ENCODE assay signal across 1 cellular context in genomic region chr16:15049581-15050180, GRCh38.
TF ChIP-seq lines count a peak whose summit lies in the region.

No MANE protein-coding gene starts in this region.

TF ChIP-seq in HepG2, 621 proteins besides CTCF, POLR2A, EP300 and RAD21:
- TF ChIP-seq, protein P1, sequence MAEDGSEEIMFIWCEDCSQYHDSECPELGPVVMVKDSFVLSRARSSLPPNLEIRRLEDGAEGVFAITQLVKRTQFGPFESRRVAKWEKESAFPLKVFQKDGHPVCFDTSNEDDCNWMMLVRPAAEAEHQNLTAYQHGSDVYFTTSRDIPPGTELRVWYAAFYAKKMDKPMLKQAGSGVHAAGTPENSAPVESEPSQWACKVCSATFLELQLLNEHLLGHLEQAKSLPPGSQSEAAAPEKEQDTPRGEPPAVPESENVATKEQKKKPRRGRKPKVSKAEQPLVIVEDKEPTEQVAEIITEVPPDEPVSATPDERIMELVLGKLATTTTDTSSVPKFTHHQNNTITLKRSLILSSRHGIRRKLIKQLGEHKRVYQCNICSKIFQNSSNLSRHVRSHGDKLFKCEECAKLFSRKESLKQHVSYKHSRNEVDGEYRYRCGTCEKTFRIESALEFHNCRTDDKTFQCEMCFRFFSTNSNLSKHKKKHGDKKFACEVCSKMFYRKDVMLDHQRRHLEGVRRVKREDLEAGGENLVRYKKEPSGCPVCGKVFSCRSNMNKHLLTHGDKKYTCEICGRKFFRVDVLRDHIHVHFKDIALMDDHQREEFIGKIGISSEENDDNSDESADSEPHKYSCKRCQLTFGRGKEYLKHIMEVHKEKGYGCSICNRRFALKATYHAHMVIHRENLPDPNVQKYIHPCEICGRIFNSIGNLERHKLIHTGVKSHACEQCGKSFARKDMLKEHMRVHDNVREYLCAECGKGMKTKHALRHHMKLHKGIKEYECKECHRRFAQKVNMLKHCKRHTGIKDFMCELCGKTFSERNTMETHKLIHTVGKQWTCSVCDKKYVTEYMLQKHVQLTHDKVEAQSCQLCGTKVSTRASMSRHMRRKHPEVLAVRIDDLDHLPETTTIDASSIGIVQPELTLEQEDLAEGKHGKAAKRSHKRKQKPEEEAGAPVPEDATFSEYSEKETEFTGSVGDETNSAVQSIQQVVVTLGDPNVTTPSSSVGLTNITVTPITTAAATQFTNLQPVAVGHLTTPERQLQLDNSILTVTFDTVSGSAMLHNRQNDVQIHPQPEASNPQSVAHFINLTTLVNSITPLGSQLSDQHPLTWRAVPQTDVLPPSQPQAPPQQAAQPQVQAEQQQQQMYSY (CRISPR knock-in tag; IDR thresholded peaks at IDR 0.05): no peak
- TF ChIP-seq TERF1 (CRISPR knock-in tag; IDR thresholded peaks at IDR 0.05): no peak
- TF ChIP-seq KLF13 (CRISPR knock-in tag; IDR thresholded peaks at IDR 0.05): no peak
- TF ChIP-seq ZNF570 (CRISPR knock-in tag; IDR thresholded peaks at IDR 0.05; ENCODE audit: borderline replicate concordance): no peak
- TF ChIP-seq, protein P2, sequence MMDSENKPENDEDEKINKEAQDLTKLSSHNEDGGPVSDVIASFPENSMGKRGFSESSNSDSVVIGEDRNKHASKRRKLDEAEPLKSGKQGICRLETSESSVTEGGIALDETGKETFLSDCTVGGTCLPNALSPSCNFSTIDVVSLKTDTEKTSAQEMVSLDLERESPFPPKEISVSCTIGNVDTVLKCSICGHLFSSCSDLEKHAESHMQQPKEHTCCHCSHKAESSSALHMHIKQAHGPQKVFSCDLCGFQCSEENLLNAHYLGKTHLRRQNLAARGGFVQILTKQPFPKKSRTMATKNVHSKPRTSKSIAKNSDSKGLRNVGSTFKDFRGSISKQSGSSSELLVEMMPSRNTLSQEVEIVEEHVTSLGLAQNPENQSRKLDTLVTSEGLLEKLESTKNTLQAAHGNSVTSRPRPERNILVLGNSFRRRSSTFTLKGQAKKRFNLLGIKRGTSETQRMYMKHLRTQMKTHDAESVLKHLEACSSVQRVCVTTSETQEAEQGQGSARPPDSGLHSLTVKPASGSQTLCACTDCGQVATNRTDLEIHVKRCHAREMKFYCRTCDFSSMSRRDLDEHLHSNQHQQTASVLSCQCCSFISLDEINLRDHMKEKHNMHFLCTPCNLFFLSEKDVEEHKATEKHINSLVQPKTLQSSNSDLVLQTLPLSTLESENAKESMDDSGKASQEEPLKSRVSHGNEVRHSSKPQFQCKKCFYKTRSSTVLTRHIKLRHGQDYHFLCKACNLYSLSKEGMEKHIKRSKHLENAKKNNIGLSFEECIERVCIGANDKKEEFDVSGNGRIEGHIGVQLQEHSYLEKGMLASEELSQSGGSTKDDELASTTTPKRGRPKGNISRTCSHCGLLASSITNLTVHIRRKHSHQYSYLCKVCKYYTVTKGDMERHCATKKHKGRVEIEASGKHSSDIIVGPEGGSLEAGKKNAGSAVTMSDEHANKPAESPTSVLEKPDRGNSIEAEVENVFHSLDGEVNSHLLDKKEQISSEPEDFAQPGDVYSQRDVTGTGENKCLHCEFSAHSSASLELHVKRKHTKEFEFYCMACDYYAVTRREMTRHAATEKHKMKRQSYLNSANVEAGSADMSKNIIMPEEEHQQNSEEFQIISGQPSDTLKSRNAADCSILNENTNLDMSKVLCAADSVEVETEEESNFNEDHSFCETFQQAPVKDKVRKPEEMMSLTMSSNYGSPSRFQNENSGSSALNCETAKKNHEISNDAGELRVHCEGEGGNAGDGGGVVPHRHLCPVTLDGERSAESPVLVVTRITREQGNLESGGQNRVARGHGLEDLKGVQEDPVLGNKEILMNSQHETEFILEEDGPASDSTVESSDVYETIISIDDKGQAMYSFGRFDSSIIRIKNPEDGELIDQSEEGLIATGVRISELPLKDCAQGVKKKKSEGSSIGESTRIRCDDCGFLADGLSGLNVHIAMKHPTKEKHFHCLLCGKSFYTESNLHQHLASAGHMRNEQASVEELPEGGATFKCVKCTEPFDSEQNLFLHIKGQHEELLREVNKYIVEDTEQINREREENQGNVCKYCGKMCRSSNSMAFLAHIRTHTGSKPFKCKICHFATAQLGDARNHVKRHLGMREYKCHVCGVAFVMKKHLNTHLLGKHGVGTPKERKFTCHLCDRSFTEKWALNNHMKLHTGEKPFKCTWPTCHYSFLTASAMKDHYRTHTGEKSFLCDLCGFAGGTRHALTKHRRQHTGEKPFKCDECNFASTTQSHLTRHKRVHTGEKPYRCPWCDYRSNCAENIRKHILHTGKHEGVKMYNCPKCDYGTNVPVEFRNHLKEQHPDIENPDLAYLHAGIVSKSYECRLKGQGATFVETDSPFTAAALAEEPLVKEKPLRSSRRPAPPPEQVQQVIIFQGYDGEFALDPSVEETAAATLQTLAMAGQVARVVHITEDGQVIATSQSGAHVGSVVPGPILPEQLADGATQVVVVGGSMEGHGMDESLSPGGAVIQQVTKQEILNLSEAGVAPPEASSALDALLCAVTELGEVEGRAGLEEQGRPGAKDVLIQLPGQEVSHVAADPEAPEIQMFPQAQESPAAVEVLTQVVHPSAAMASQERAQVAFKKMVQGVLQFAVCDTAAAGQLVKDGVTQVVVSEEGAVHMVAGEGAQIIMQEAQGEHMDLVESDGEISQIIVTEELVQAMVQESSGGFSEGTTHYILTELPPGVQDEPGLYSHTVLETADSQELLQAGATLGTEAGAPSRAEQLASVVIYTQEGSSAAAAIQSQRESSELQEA (CRISPR knock-in tag; IDR thresholded peaks at IDR 0.05; ENCODE audit: not compliant biosample characterization): no peak
- TF ChIP-seq MAFK (conservative IDR thresholded peaks at IDR 0.05 in 1 of 2, IDR thresholded peaks at IDR 0.05 in 1 of 2; ENCODE audit: low read length in 2 of 2): 0 out of 4 replicates have a peak, but pooled peaks have one; percentile 4 to 16
TF ChIP-seq in HepG2: peak in this region for 1.
